13 cellular contexts compared by ENCODE assay signal in genomic region chr17:67487506-67487905, GRCh38.
A peak's percentile ranks its signal among the peaks of the same experiment; 100 is the strongest.
DNase-seq lines count a peak whose midpoint lies in the region; ATAC-seq, FAIRE-seq and TF ChIP-seq lines count a peak whose summit lies in the region.
"Had no signal": no experiment of that assay in that cellular context is flagged by ENCODE, and none has a peak within 500 bp of the region (broad histone marks: within the 10 kb centered on the region; RNA-seq: fewer than 3 reads in every experiment).

No MANE protein-coding gene starts in this region.

- H3K9me3 ChIP-seq in astrocyte (ENCODE audit: insufficient read depth, low read depth, low read length) (no peaks in the 10 kb centered on the region), subcutaneous abdominal adipose tissue (ENCODE audit: control insufficient read depth in 5 of 5, low read length in 5 of 5) (peaks cover 0 to 4% (median 0%) of the 10 kb centered on the region in 5 donors), small intestine (ENCODE audit: control insufficient read depth, low read depth) (no peaks in the 10 kb centered on the region)

- no peak overlapping the region for H2AFZ ChIP-seq in astrocyte (ENCODE audit: low read depth, low read length)

- H3K4me3 Mint-ChIP-seq in activated T-cell treated with anti-CD3 and anti-CD28 coated beads, Interleukin-2, amount 50 U/mL, for 72 hours, result peak overlapping the region in 1 of 2 donors; percentile 25
- H3K4me3 Mint-ChIP-seq in astrocyte (ENCODE audit: unreplicated experiment), result no peak overlapping the region

- H3K4me1 Mint-ChIP-seq in activated T-cell treated with anti-CD3 and anti-CD28 coated beads, Interleukin-2, amount 50 U/mL, for 72 hours (ENCODE audit: low read depth), result peaks cover 86% of the 10 kb centered on the region
- H3K4me1 Mint-ChIP-seq in astrocyte (ENCODE audit: low read depth, unreplicated experiment), result peaks cover 12% of the 10 kb centered on the region

- peak overlapping the region; percentile 38 for H3K4me2 ChIP-seq in astrocyte (ENCODE audit: low read length)

- H3K36me3 ChIP-seq in astrocyte (ENCODE audit: insufficient read depth, low read length), result no peaks in the 10 kb centered on the region
- no peaks in the 10 kb centered on the region for H3K36me3 ChIP-seq in subcutaneous abdominal adipose tissue (ENCODE audit: control insufficient read depth in 5 of 5, insufficient read depth in 5 of 5, low read length in 5 of 5)
- H3K36me3 ChIP-seq in small intestine (ENCODE audit: control insufficient read depth in 2 of 2, insufficient read depth in 2 of 2, low read length in 2 of 2), result no peaks in the 10 kb centered on the region

- H3K9ac ChIP-seq in astrocyte (ENCODE audit: low read length), result peak overlapping the region; percentile 41
- peak overlapping the region in 3 of 5 donors; percentile 16 to 63 (median 48) for H3K9ac ChIP-seq in subcutaneous abdominal adipose tissue (ENCODE audit: low read length in 5 of 5)

- 80 to 93% (median 87%) methylated on average over 7 of the region's 7 CpGs for WGBS in small intestine, 3 donors

- H3K4me3 ChIP-seq in astrocyte (ENCODE audit: insufficient read depth, low read depth, low read length) (no peak overlapping the region), subcutaneous abdominal adipose tissue (ENCODE audit: low read depth in 1 of 5, low read length in 5 of 5) (peak overlapping the region in 1 of 5 donors; percentile 24), small intestine (ENCODE audit: low read depth in 1 of 2, low read length in 2 of 2) (no peak overlapping the region)

- H3K27me3 ChIP-seq in astrocyte (ENCODE audit: insufficient read depth, low read length) (no peaks in the 10 kb centered on the region), subcutaneous abdominal adipose tissue (ENCODE audit: control insufficient read depth in 5 of 5, insufficient read depth in 4 of 5, low read length in 5 of 5) (peaks cover 0 to 8% (median 0%) of the 10 kb centered on the region in 5 donors), small intestine (ENCODE audit: control insufficient read depth in 2 of 2, insufficient read depth in 2 of 2, low read length in 2 of 2) (no peaks in the 10 kb centered on the region)

- no peaks in the 10 kb centered on the region for H3K9me3 Mint-ChIP-seq in activated T-cell treated with anti-CD3 and anti-CD28 coated beads, Interleukin-2, amount 50 U/mL, for 72 hours
- H3K9me3 Mint-ChIP-seq in astrocyte (ENCODE audit: unreplicated experiment), result no peaks in the 10 kb centered on the region

- no peak for DNase-seq in activated T-cell treated with anti-CD3 and anti-CD28 coated beads, Interleukin-2, amount 50 U/mL, for 72 hours
- no peak for DNase-seq in activated T-cell treated with anti-CD3 and anti-CD28 coated beads, Interleukin-2, amount 50 U/mL, for 1 hour
- DNase-seq in astrocyte (ENCODE audit: low read depth), result no peak
- DNase-seq in kidney tubule cell (ENCODE audit: low spot score), result peak; percentile 59
- DNase-seq in GM20000 (ENCODE audit: low spot score), result no peak
- DNase-seq in MV-4-11 (lab: John Stamatoyannopoulos, UW), result no peak
- no peak for DNase-seq in small intestine
- DNase-seq: activated gamma-delta T cell; NCI-H1092; SHP77; stimulated activated CD4-positive, alpha-beta T cell treated with anti-CD3 and anti-CD28 coated beads, Interleukin-15, amount 100 ng/mL, for 24 hours had no signal

- TF ChIP-seq CTCF in astrocyte (IDR thresholded peaks at IDR 0.05; ENCODE audit: insufficient read depth, low read depth, low read length), result no peak
- TF ChIP-seq CTCF in GM20000 (IDR thresholded peaks at IDR 0.05; ENCODE audit: extremely low read depth, missing control alignments), result no peak

- H3K36me3 Mint-ChIP-seq in activated T-cell treated with anti-CD3 and anti-CD28 coated beads, Interleukin-2, amount 50 U/mL, for 72 hours (ENCODE audit: insufficient read depth in 2 of 2), result peaks cover 2 to 12% of the 10 kb centered on the region in 2 donors
- H3K36me3 Mint-ChIP-seq in astrocyte (ENCODE audit: low read depth, unreplicated experiment), result peaks cover under 1% of the 10 kb centered on the region

- peak overlapping the region; percentile 8 for H3K27ac Mint-ChIP-seq in activated T-cell treated with anti-CD3 and anti-CD28 coated beads, Interleukin-2, amount 50 U/mL, for 72 hours
- H3K27ac Mint-ChIP-seq in astrocyte (ENCODE audit: unreplicated experiment), result no peak overlapping the region

- peaks cover 5% of the 10 kb centered on the region for H3K79me2 ChIP-seq in astrocyte (ENCODE audit: insufficient read depth, low read length)

- peak overlapping the region; percentile 1 for H3K27ac ChIP-seq in astrocyte (ENCODE audit: low read depth, low read length)
- peak overlapping the region; percentile 85 for H3K27ac ChIP-seq in subcutaneous abdominal adipose tissue (ENCODE audit: low read depth, low read length)
- H3K27ac ChIP-seq in small intestine (ENCODE audit: low read depth in 1 of 2, low read length in 1 of 2), result peak overlapping the region in 1 of 2 donors; percentile 39
- H3K27ac ChIP-seq: VCaP had no signal

- ATAC-seq in activated T-cell treated with anti-CD3 and anti-CD28 coated beads, Interleukin-2, amount 50 U/mL, for 72 hours (replicated peaks in 1 of 2), result no peak

- H3K4me1 ChIP-seq in astrocyte (ENCODE audit: insufficient read depth, low read length), result peaks cover 30% of the 10 kb centered on the region
- peaks cover 15 to 42% (median 36%) of the 10 kb centered on the region in 5 donors for H3K4me1 ChIP-seq in subcutaneous abdominal adipose tissue (ENCODE audit: control insufficient read depth in 5 of 5, insufficient read depth in 5 of 5, low read length in 5 of 5)
- H3K4me1 ChIP-seq in small intestine (ENCODE audit: control insufficient read depth in 2 of 2, insufficient read depth in 1 of 2, low read depth in 1 of 2, low read length in 1 of 2), result peaks cover 0 to 9% of the 10 kb centered on the region in 2 donors

- FAIRE-seq in astrocyte (lab: Jason Lieb, UNC), result no peak
- no peak for FAIRE-seq in small intestine (lab: Jason Lieb, UNC)

- no peaks in the 10 kb centered on the region for H3K27me3 Mint-ChIP-seq in activated T-cell treated with anti-CD3 and anti-CD28 coated beads, Interleukin-2, amount 50 U/mL, for 72 hours (ENCODE audit: low read depth)
- no peaks in the 10 kb centered on the region for H3K27me3 Mint-ChIP-seq in astrocyte (ENCODE audit: low read depth, unreplicated experiment)

- H4K20me1 ChIP-seq in astrocyte (ENCODE audit: insufficient read depth, low read length), result peaks cover 2% of the 10 kb centered on the region
